In genomic region chr15:27821273-27821672, GRCh38 we compare ENCODE assay signal across 26 cellular contexts.
DNase-seq lines count a peak whose midpoint lies in the region; ATAC-seq, FAIRE-seq and TF ChIP-seq lines count a peak whose summit lies in the region.
"Had no signal": no experiment of that assay in that cellular context is flagged by ENCODE, and none has a peak within 500 bp of the region (broad histone marks: within the 10 kb centered on the region; RNA-seq: fewer than 3 reads in every experiment).

No MANE protein-coding gene starts in this region.

- H3K9ac ChIP-seq in HepG2 (ENCODE audit: insufficient read depth, low read depth, low read length) = no peak overlapping the region
- H3K9ac ChIP-seq in K562 (ENCODE audit: insufficient read depth in 1 of 2, low read depth in 2 of 2, low read length in 2 of 2) = no peak overlapping the region
- peak overlapping the region; percentile 52 for H3K9ac ChIP-seq in trophoblast cell (ENCODE audit: low read length)
- H3K9ac ChIP-seq in mammary epithelial cell (ENCODE audit: insufficient read depth, low read length) = no peak overlapping the region
- H3K9ac ChIP-seq: BLaER1 treated with 17β-estradiol and CSF1 and Interleukin-3, amounts not matched to agents 10 nM and 100 nM had no signal

- FAIRE-seq in HepG2 (lab: Jason Lieb, UNC) (no peak), K562 (lab: Jason Lieb, UNC) (peak; percentile 40), urothelium cell line (lab: Jason Lieb, UNC) (peak; percentile 99)
- FAIRE-seq: GM12878, GM12892, GM18507 had no signal

- H3K9me3 ChIP-seq in HepG2 (ENCODE audit: low read length) (peaks cover 12% of the 10 kb centered on the region), right lobe of liver (no peaks in the 10 kb centered on the region), K562 (replicated peaks; ENCODE audit: control insufficient read depth, insufficient read depth, low read depth, low read length) (no peaks in the 10 kb centered on the region), trophoblast cell (ENCODE audit: insufficient read depth, low read depth, low read length) (peaks cover 8% of the 10 kb centered on the region), mammary epithelial cell (replicated peaks; ENCODE audit: insufficient read depth, low read length) (peaks cover 36% of the 10 kb centered on the region)

- no peak overlapping the region for H4K12ac ChIP-seq in trophoblast cell (ENCODE audit: low read depth, low read length)

- H4K8ac ChIP-seq in trophoblast cell (ENCODE audit: low read depth, low read length) = no peak overlapping the region

- TF ChIP-seq CTCF in HepG2 (CRISPR knock-in tag; IDR thresholded peaks at IDR 0.05) (no peak), right lobe of liver (IDR thresholded peaks at IDR 0.05) (no peak), K562 (IDR thresholded peaks at IDR 0.05 in 2 of 3, conservative IDR thresholded peaks at IDR 0.05 in 1 of 3; ENCODE audit: insufficient read depth in 2 of 3, low read depth in 1 of 3, low read length in 3 of 3) (no peak), mammary epithelial cell (conservative IDR thresholded peaks at IDR 0.05 in 1 of 2, IDR thresholded peaks at IDR 0.05 in 1 of 2; ENCODE audit: extremely low read depth in 1 of 2, insufficient read depth in 1 of 2, low read depth in 1 of 2, low read length in 2 of 2) (no peak)

- H3K18ac ChIP-seq in trophoblast cell (ENCODE audit: low read length) = no peak overlapping the region

- H4K20me1 ChIP-seq in HepG2 (ENCODE audit: insufficient read depth, low read length) (no peaks in the 10 kb centered on the region), K562 (replicated peaks; ENCODE audit: control insufficient read depth, insufficient read depth, low read length) (no peaks in the 10 kb centered on the region), mammary epithelial cell (ENCODE audit: insufficient read depth, low read length) (no peaks in the 10 kb centered on the region)
- H4K20me1 ChIP-seq: BLaER1 treated with 17β-estradiol and CSF1 and Interleukin-3, amounts not matched to agents 10 nM and 100 nM had no signal

- H3K4me1 ChIP-seq in HepG2 (ENCODE audit: insufficient read depth, low read length) = no peaks in the 10 kb centered on the region
- no peaks in the 10 kb centered on the region for H3K4me1 ChIP-seq in right lobe of liver
- no peaks in the 10 kb centered on the region; a peak in 1 of 5 replicates for H3K4me1 ChIP-seq in K562 (replicated peaks in 1 of 2; ENCODE audit: control insufficient read depth in 2 of 2, insufficient read depth in 2 of 2, low read length in 2 of 2)
- no peaks in the 10 kb centered on the region for H3K4me1 ChIP-seq in trophoblast cell (ENCODE audit: control insufficient read depth in 1 of 2, insufficient read depth in 2 of 2, low read length in 2 of 2)
- H3K4me1 ChIP-seq in mammary epithelial cell (ENCODE audit: insufficient read depth, low read length) = no peaks in the 10 kb centered on the region
- H3K4me1 ChIP-seq: Caco-2 had no signal

- H3K4me3 ChIP-seq in HepG2 (replicated peaks in 1 of 3; ENCODE audit: insufficient read depth in 1 of 3, low read depth in 2 of 3, low read length in 3 of 3) (no peak overlapping the region), right lobe of liver (no peak overlapping the region), K562 (no peak overlapping the region), trophoblast cell (ENCODE audit: low read depth, low read length) (no peak overlapping the region), mammary epithelial cell (replicated peaks in 1 of 3; ENCODE audit: insufficient read depth in 1 of 3, low read depth in 2 of 3, low read length in 3 of 3) (no peak overlapping the region)
- H3K4me3 ChIP-seq: A549; BLaER1 treated with 17β-estradiol and CSF1 and Interleukin-3, amounts not matched to agents 10 nM and 100 nM; GM12878 had no signal

- no peak overlapping the region for H3K4ac ChIP-seq in trophoblast cell (ENCODE audit: low read depth, low read length)

- ATAC-seq in HepG2 = no peak
- no peak for ATAC-seq in right lobe of liver
- ATAC-seq in K562 = no peak
- ATAC-seq: A549; CD8-positive, alpha-beta T cell; GM12878 had no signal

- intact Hi-C loops in HepG2 (cut with micrococcal nuclease; ENCODE audit: unreplicated experiment) = no loop called here
- intact Hi-C loops in right lobe of liver (cut with DNase I) = no loop called here
- intact Hi-C loops in K562 (cut with micrococcal nuclease) = no loop called here
- intact Hi-C loops in mammary epithelial cell (cut with micrococcal nuclease) = no loop called here

- no peaks in the 10 kb centered on the region for H3K9me1 ChIP-seq in K562 (ENCODE audit: control insufficient read depth, insufficient read depth, low read length)

- 3% methylated on average over 3 of the region's 3 CpGs for WGBS in HepG2 (ENCODE audit: low lambda C conversion rate)
- WGBS in right lobe of liver (ENCODE audit: insufficient coverage, low coverage, low lambda C conversion rate, missing lambda C conversion rate) = 32% methylated on average over 3 of the region's 3 CpGs
- WGBS in K562 (ENCODE audit: insufficient coverage, low coverage, missing lambda C conversion rate) = 2% methylated on average over 3 of the region's 3 CpGs
- no CpG with 5 or more reads among the region's 3 CpGs for WGBS in trophoblast cell (ENCODE audit: extremely low coverage, insufficient coverage, insufficient read length)
- 60% methylated on average over 3 of the region's 3 CpGs for WGBS in mammary epithelial cell (ENCODE audit: low coverage, missing lambda C conversion rate)

- H3K27ac ChIP-seq in HepG2 (ENCODE audit: extremely low read length, insufficient read depth, low read length) = no peak overlapping the region
- H3K27ac ChIP-seq in right lobe of liver = no peak overlapping the region
- H3K27ac ChIP-seq in K562 (ENCODE audit: extremely low read depth, low read depth, low read length) = no peak overlapping the region
- H3K27ac ChIP-seq in trophoblast cell (ENCODE audit: low read depth, low read length) = no peak overlapping the region
- no peak overlapping the region for H3K27ac ChIP-seq in mammary epithelial cell (ENCODE audit: insufficient read depth, low read depth, low read length)
- H3K27ac ChIP-seq: 22Rv1, A549, C4-2B had no signal

- no peak overlapping the region for H3K14ac ChIP-seq in trophoblast cell (ENCODE audit: low read length)

- H2BK12ac ChIP-seq in trophoblast cell (ENCODE audit: low read length) = no peak overlapping the region

- H3K36me3 ChIP-seq in HepG2 (replicated peaks in 1 of 2; ENCODE audit: control insufficient read depth in 1 of 2, insufficient read depth in 2 of 2, low read length in 2 of 2) (no peaks in the 10 kb centered on the region), right lobe of liver (no peaks in the 10 kb centered on the region), K562 (ENCODE audit: control insufficient read depth, insufficient read depth, low read length) (no peaks in the 10 kb centered on the region), trophoblast cell (ENCODE audit: control insufficient read depth in 1 of 2, insufficient read depth in 2 of 2, low read length in 2 of 2) (no peaks in the 10 kb centered on the region), mammary epithelial cell (ENCODE audit: insufficient read depth, low read length) (no peaks in the 10 kb centered on the region)
- H3K36me3 ChIP-seq: BLaER1 treated with 17β-estradiol and CSF1 and Interleukin-3, amounts not matched to agents 10 nM and 100 nM had no signal

- H3K4me2 ChIP-seq in HepG2 (ENCODE audit: low read depth, low read length) (no peak overlapping the region), K562 (ENCODE audit: insufficient read depth, low read length) (no peak overlapping the region), trophoblast cell (ENCODE audit: low read length) (no peak overlapping the region), mammary epithelial cell (ENCODE audit: insufficient read depth, low read depth, low read length) (no peak overlapping the region)
- H3K4me2 ChIP-seq: A549 had no signal

- dilution Hi-C loops in mammary epithelial cell (cut with HindIII; ENCODE audit: low sequenced_read_pairs) = loop anchor here (25.0 kb wide), 1 partner anchor 109 kb away; no protein-coding TSS in a partner anchor

- no peaks in the 10 kb centered on the region for H3K79me2 ChIP-seq in HepG2 (ENCODE audit: insufficient read depth, low read length)
- H3K79me2 ChIP-seq in K562 (ENCODE audit: control insufficient read depth, insufficient read depth, low read length) = no peaks in the 10 kb centered on the region
- no peaks in the 10 kb centered on the region for H3K79me2 ChIP-seq in trophoblast cell (ENCODE audit: control insufficient read depth, insufficient read depth, low read length, poor library complexity)
- no peaks in the 10 kb centered on the region for H3K79me2 ChIP-seq in mammary epithelial cell (ENCODE audit: insufficient read depth, low read length)

- CTCF ChIA-PET in HepG2 (lab: Yijun Ruan, JAX; ENCODE audit: low intra/inter-chr PET ratio, low total read pairs) (no interaction called here), K562 (lab: Yijun Ruan, JAX; ENCODE audit: low intra/inter-chr PET ratio) (no interaction called here), mammary epithelial cell (lab: Charles Lee; ENCODE audit: low non-redundant PET) (no interaction called here)

- H4K91ac ChIP-seq in trophoblast cell (ENCODE audit: low read depth, low read length) = no peak overlapping the region

- no peak for DNase-seq in HepG2 (ENCODE audit: low spot score)
- DNase-seq in right lobe of liver = no peak
- no peak for DNase-seq in K562 (ENCODE audit: extremely low read depth in 1 of 4, low spot score in 3 of 4)
- DNase-seq in trophoblast cell = no peak
- no peak for DNase-seq in urothelium cell line (ENCODE audit: low spot score)
- DNase-seq in SK-N-DZ (ENCODE audit: low spot score) = no peak
- no peak for DNase-seq in stimulated activated CD4-positive, alpha-beta T cell treated with anti-CD3 and anti-CD28 coated beads, Interleukin-12 subunit alpha, Interleukin-12 subunit beta, amount 100 ng/mL, for 4 hours
- no peak for DNase-seq in mammary epithelial cell
- DNase-seq: AML-193; Caco-2; Calu3; CD4-positive, alpha-beta T cell; CD8-positive, alpha-beta T cell; DMS 273 treated with DMSO at 0.1 percent for 48 hours; DMS153; DMS79; DND-41; EL; GDM1 had no signal

- no peak overlapping the region for H2BK120ac ChIP-seq in trophoblast cell (ENCODE audit: insufficient read depth, low read length, poor library complexity)

- POLR2A ChIA-PET in HepG2 (lab: Yijun Ruan, JAX) = no interaction called here
- POLR2A ChIA-PET in K562 (lab: Yijun Ruan, JAX) = no interaction called here

- H3K27me3 ChIP-seq in HepG2 (ENCODE audit: control insufficient read depth in 1 of 2, insufficient read depth in 2 of 2, low read length in 2 of 2) (no peaks in the 10 kb centered on the region; a peak in 1 of 5 replicates), right lobe of liver (no peaks in the 10 kb centered on the region), K562 (ENCODE audit: control insufficient read depth in 2 of 2, insufficient read depth in 2 of 2, low read length in 2 of 2) (peaks cover 0 to 12% of the 10 kb centered on the region in 2 experiments; a peak in 2 of 5 replicates), trophoblast cell (ENCODE audit: insufficient read depth, low read length) (no peaks in the 10 kb centered on the region), mammary epithelial cell (ENCODE audit: insufficient read depth, low read length) (no peaks in the 10 kb centered on the region)
- H3K27me3 ChIP-seq: BLaER1 treated with 17β-estradiol and CSF1 and Interleukin-3, amounts not matched to agents 10 nM and 100 nM had no signal

- H2AFZ ChIP-seq in HepG2 (ENCODE audit: low read length) = no peak overlapping the region
- no peak overlapping the region for H2AFZ ChIP-seq in K562 (ENCODE audit: low read depth, low read length)
- no peak overlapping the region for H2AFZ ChIP-seq in trophoblast cell (ENCODE audit: insufficient read depth, low read length, poor library complexity)
- no peak overlapping the region for H2AFZ ChIP-seq in mammary epithelial cell (ENCODE audit: low read depth, low read length)

- H2AK5ac ChIP-seq in trophoblast cell (ENCODE audit: low read length) = no peak overlapping the region

- no TSS peak for BruUV-seq in HepG2 (replicated peaks; lab: Mats Ljungman, UMichigan)
- BruUV-seq in K562 (replicated peaks; lab: Mats Ljungman, UMichigan) = no TSS peak
- no TSS peak for BruUV-seq in mammary epithelial cell (replicated peaks; lab: Mats Ljungman, UMichigan)

- no peak for TF ChIP-seq POLR2A in HepG2 (IDR thresholded peaks at IDR 0.05; ENCODE audit: insufficient read depth in 1 of 2, low read depth in 2 of 2, low read length in 2 of 2)
- no peak for TF ChIP-seq POLR2A in right lobe of liver (IDR thresholded peaks at IDR 0.05)
- TF ChIP-seq POLR2A in K562 (conservative IDR thresholded peaks at IDR 0.05) = no peak

- TF ChIP-seq RAD21 in HepG2 (CRISPR knock-in tag; IDR thresholded peaks at IDR 0.05) (no peak), K562 (CRISPR knock-in tag; conservative IDR thresholded peaks at IDR 0.05 in 1 of 2, IDR thresholded peaks at IDR 0.05 in 1 of 2) (no peak)

- H3K23ac ChIP-seq in trophoblast cell (ENCODE audit: low read length) = peak overlapping the region; percentile 17

- in situ Hi-C loops in HepG2 (cut with HindIII; ENCODE audit: extremely low pct_ligation_motif_present, low pct_unique_long_range_greater_than_20kb) = no loop called here
- in situ Hi-C loops in K562 (cut with MboI) = no loop called here
- in situ Hi-C loops in mammary epithelial cell (cut with MboI; ENCODE audit: low sequenced_read_pairs in 2 of 2) = no loop called here

- no peaks in the 10 kb centered on the region for H3K79me1 ChIP-seq in trophoblast cell (ENCODE audit: low read length)

- no peak overlapping the region for H2BK5ac ChIP-seq in trophoblast cell (ENCODE audit: low read depth, low read length, poor library complexity)

- TF ChIP-seq EP300 in HepG2 (IDR thresholded peaks at IDR 0.05; ENCODE audit: low read depth in 2 of 2, low read length in 2 of 2) (no peak), HepG2 (CRISPR knock-in tag; IDR thresholded peaks at IDR 0.05; ENCODE audit: borderline replicate concordance) (no peak), K562 (IDR thresholded peaks at IDR 0.05; ENCODE audit: low read length) (no peak)

Comparison
In these comparisons a context has a peak if more than half of its experiments do, and no peak if none do; other contexts are left out.
1. Of the 241 proteins assayed by ChIP-seq in both HepG2 and K562: peak only in HepG2: MNT; only in K562: none; in both: none; in neither: 240.